28 cellular contexts compared by ENCODE assay signal in genomic region chr3:146221276-146221675, GRCh38. TPM values are rescaled to one million over a fixed set of nuclear protein-coding genes. Genes with fewer than 3 reads are reported as not detected.
DNase-seq lines count a peak whose midpoint lies in the region; ATAC-seq, FAIRE-seq and TF ChIP-seq lines count a peak whose summit lies in the region.
"Had no signal": no experiment of that assay in that cellular context is flagged by ENCODE, and none has a peak within 500 bp of the region (broad histone marks: within the 10 kb centered on the region; RNA-seq: fewer than 3 reads in every experiment).

No MANE protein-coding gene starts in this region.

- TF ChIP-seq CTCF in Panc1 (IDR thresholded peaks at IDR 0.05), result no peak
- no peak for TF ChIP-seq CTCF in endothelial cell of umbilical vein (IDR thresholded peaks at IDR 0.05; ENCODE audit: extremely low read depth in 1 of 2, insufficient read depth in 1 of 2, low read depth in 1 of 2, low read length in 2 of 2)
- no peak for TF ChIP-seq CTCF in liver (IDR thresholded peaks at IDR 0.05; ENCODE audit: low read depth, low read length, missing input control)

- CTCF ChIA-PET in Panc1 (lab: Charles Lee) (no interaction called here), endothelial cell of umbilical vein (lab: Charles Lee) (interaction anchor here (1.5 to 3.9 kb wide), 6 partner anchors 27 to 445 kb away, joined by 4 to 79 read pairs (median 8); no protein-coding TSS in a partner anchor)

- H3K9me1 ChIP-seq in endothelial cell of umbilical vein (replicated peaks; ENCODE audit: control insufficient read depth, extremely low read depth, insufficient read depth, low read length), result no peaks in the 10 kb centered on the region

- ATAC-seq in Panc1 (no peak), sciatic nerve (no peak)
- ATAC-seq: gastrocnemius medialis; naive thymus-derived CD4-positive, alpha-beta T cell; T-helper 17 cell had no signal

- DNase-seq in Panc1 (ENCODE audit: low read depth, low spot score) (no peak), endothelial cell of umbilical vein (ENCODE audit: low read depth, low spot score) (peak; percentile 57), MV-4-11 (lab: John Stamatoyannopoulos, UW) (no peak), sciatic nerve (ENCODE audit: low spot score) (no peak), NCI-H2081 treated with DMSO at 0.1 percent for 48 hours (lab: John Stamatoyannopoulos, UW) (no peak), anterior cingulate cortex (lab: John Stamatoyannopoulos, UW) (no peak)
- DNase-seq: activated CD4-positive, alpha-beta T cell treated with anti-CD3 and anti-CD28 coated beads, Interleukin-2, amount 10 ng/mL, durations not matched to agents 24 days and 14 days; activated naive CD8-positive, alpha-beta T cell treated with anti-CD3 and anti-CD28 coated beads for 36 hours; brain microvascular endothelial cell; cortex of kidney; gastrocnemius medialis; H7; left cardiac atrium; mesendoderm; MM.1S; naive thymus-derived CD4-positive, alpha-beta T cell; NCI-H146; NCI-H2171 treated with DMSO at 0.1 percent for 48 hours; NCI-H524 treated with DMSO at 0.1 percent for 48 hours; RPMI8226; stomach; T-helper 17 cell had no signal

- H3K4me1 ChIP-seq in ACC112 (ENCODE audit: control insufficient read depth, insufficient read depth, low read length, unreplicated experiment) (peaks cover 38% of the 10 kb centered on the region), Panc1 (ENCODE audit: control insufficient read depth, insufficient read depth, low read length) (peaks cover 8% of the 10 kb centered on the region; the same call in 1 of the 2 replicates), endothelial cell of umbilical vein (ENCODE audit: control insufficient read depth, extremely low read depth, insufficient read depth, low read length) (peaks cover 51% of the 10 kb centered on the region), liver (ENCODE audit: control insufficient read depth in 4 of 4, insufficient read depth in 4 of 4, low read length in 3 of 4) (peaks cover 3 to 24% (median 6%) of the 10 kb centered on the region in 4 donors)

- H4K20me1 ChIP-seq in endothelial cell of umbilical vein (replicated peaks; ENCODE audit: control insufficient read depth, extremely low read depth, insufficient read depth, low read length), result no peaks in the 10 kb centered on the region

- FAIRE-seq in endothelial cell of umbilical vein (lab: Jason Lieb, UNC), result no peak

- H3K9me3 ChIP-seq in Panc1 (ENCODE audit: control insufficient read depth, insufficient read depth, low read depth, low read length), result no peaks in the 10 kb centered on the region
- no peaks in the 10 kb centered on the region for H3K9me3 ChIP-seq in endothelial cell of umbilical vein (replicated peaks; ENCODE audit: control insufficient read depth, insufficient read depth, low read length)
- no peaks in the 10 kb centered on the region for H3K9me3 ChIP-seq in liver (ENCODE audit: control insufficient read depth in 4 of 4, low read length in 3 of 4)
- H3K9me3 ChIP-seq: gastrocnemius medialis, stomach had no signal

- intact Hi-C loops in Panc1 (cut with micrococcal nuclease; ENCODE audit: unreplicated experiment), result no loop called here
- intact Hi-C loops in endothelial cell of umbilical vein (cut with micrococcal nuclease), result loop anchor here (1.0 kb wide), 1 partner anchor 25 kb away; no protein-coding TSS in a partner anchor
- intact Hi-C loops in sciatic nerve (cut with DNase I), result no loop called here

- POLR2A ChIA-PET in Panc1 (lab: Charles Lee), result no interaction called here
- POLR2A ChIA-PET in endothelial cell of umbilical vein (lab: Charles Lee), result no interaction called here

- H3K36me3 ChIP-seq in ACC112 (ENCODE audit: insufficient read depth, low read length), result no peaks in the 10 kb centered on the region
- no peaks in the 10 kb centered on the region for H3K36me3 ChIP-seq in Panc1 (ENCODE audit: control insufficient read depth, insufficient read depth, low read length)
- peaks cover 0 to 7% of the 10 kb centered on the region in 2 experiments for H3K36me3 ChIP-seq in endothelial cell of umbilical vein (ENCODE audit: control insufficient read depth in 2 of 2, extremely low read depth in 1 of 2, insufficient read depth in 2 of 2, low read length in 2 of 2)
- H3K36me3 ChIP-seq in liver (ENCODE audit: control insufficient read depth in 4 of 4, insufficient read depth in 3 of 4, low read depth in 1 of 4, low read length in 3 of 4), result peaks cover 0 to 4% (median 2%) of the 10 kb centered on the region in 4 donors
- H3K36me3 ChIP-seq: gastrocnemius medialis had no signal

- no peak for TF ChIP-seq RAD21 in liver (IDR thresholded peaks at IDR 0.05)

- H3K4me3 ChIP-seq in ACC112 (ENCODE audit: low read depth, low read length) (no peak overlapping the region), Panc1 (ENCODE audit: low read depth in 2 of 2, low read length in 2 of 2) (no peak overlapping the region), endothelial cell of umbilical vein (replicated peaks in 1 of 3; ENCODE audit: insufficient read depth in 1 of 3, low read depth in 1 of 3, low read length in 3 of 3) (no peak overlapping the region), liver (ENCODE audit: low read depth in 1 of 3, low read length in 3 of 3) (peak overlapping the region in 1 of 3 donors; percentile 29)
- H3K4me3 ChIP-seq: gastrocnemius medialis, SK-N-MC, stomach had no signal

- peak overlapping the region; percentile 21 for H2AFZ ChIP-seq in ACC112 (ENCODE audit: low read length, unreplicated experiment)
- H2AFZ ChIP-seq in endothelial cell of umbilical vein (ENCODE audit: low read depth, low read length), result no peak overlapping the region

- peak overlapping the region; percentile 12 for H3K4me2 ChIP-seq in endothelial cell of umbilical vein (ENCODE audit: insufficient read depth, low read length)

- in situ Hi-C loops in Panc1 (cut with HindIII; ENCODE audit: low pct_unique_long_range_greater_than_20kb, low sequenced_read_pairs), result no loop called here

- no peak overlapping the region for H3K9ac ChIP-seq in endothelial cell of umbilical vein (replicated peaks; ENCODE audit: extremely low read depth, insufficient read depth, low read length)
- H3K9ac ChIP-seq in liver (ENCODE audit: low read depth in 1 of 2, low read length in 2 of 2), result no peak overlapping the region

- dilution Hi-C loops in endothelial cell of umbilical vein (cut with MboI; ENCODE audit: extremely low pct_ligation_motif_present, low sequenced_read_pairs), result no loop called here

- no peaks in the 10 kb centered on the region for H3K79me2 ChIP-seq in ACC112 (ENCODE audit: control insufficient read depth, insufficient read depth, low read length, unreplicated experiment)
- no peaks in the 10 kb centered on the region for H3K79me2 ChIP-seq in endothelial cell of umbilical vein (ENCODE audit: control insufficient read depth, insufficient read depth, low read length)

- no peak for TF ChIP-seq POLR2A in endothelial cell of umbilical vein (IDR thresholded peaks at IDR 0.05; ENCODE audit: low read depth, low read length)

- H3K27ac ChIP-seq in ACC112 (ENCODE audit: low read depth, low read length) (no peak overlapping the region), Panc1 (ENCODE audit: low read length) (peak overlapping the region; percentile 35; the same call in 1 of the 2 replicates), endothelial cell of umbilical vein (ENCODE audit: insufficient read depth, low read depth, low read length) (peak overlapping the region; percentile 67), liver (ENCODE audit: low read depth in 1 of 2, low read length in 2 of 2) (peak overlapping the region; percentile 58 to 59)
- H3K27ac ChIP-seq: C4-2B, gastrocnemius medialis, SK-N-MC, VCaP had no signal

- BruUV-seq in Panc1 (replicated peaks; lab: Mats Ljungman, UMichigan) (no TSS peak), endothelial cell of umbilical vein (replicated peaks; lab: Mats Ljungman, UMichigan) (no TSS peak)

- no peaks in the 10 kb centered on the region for H3K27me3 ChIP-seq in ACC112 (ENCODE audit: insufficient read depth, low read length)
- H3K27me3 ChIP-seq in Panc1 (ENCODE audit: control insufficient read depth, insufficient read depth, low read length), result no peaks in the 10 kb centered on the region
- no peaks in the 10 kb centered on the region for H3K27me3 ChIP-seq in endothelial cell of umbilical vein (ENCODE audit: control insufficient read depth in 2 of 2, insufficient read depth in 2 of 2, low read length in 2 of 2)
- H3K27me3 ChIP-seq in liver (ENCODE audit: control insufficient read depth in 4 of 4, insufficient read depth in 4 of 4, low read length in 3 of 4), result no peaks in the 10 kb centered on the region
- H3K27me3 ChIP-seq: brain microvascular endothelial cell, gastrocnemius medialis, stomach had no signal

TF ChIP-seq in endothelial cell of umbilical vein, 7 proteins besides CTCF, POLR2A, EP300 and RAD21 (continues in another document):
- TF ChIP-seq MYC (IDR thresholded peaks at IDR 0.05; ENCODE audit: low read depth, low read length) (no peak), FOS (IDR thresholded peaks at IDR 0.05; ENCODE audit: borderline replicate concordance, insufficient read depth, low read length) (peak; percentile 23), MAX (IDR thresholded peaks at IDR 0.05; ENCODE audit: insufficient read depth, insufficient read length) (no peak)

TF ChIP-seq in liver, 16 proteins besides CTCF, POLR2A, EP300 and RAD21 (continues in another document):
- TF ChIP-seq NR2F2 (IDR thresholded peaks at IDR 0.05) (no peak), MAX (IDR thresholded peaks at IDR 0.05) (no peak), SP1 (IDR thresholded peaks at IDR 0.05) (no peak), TAF1 (conservative IDR thresholded peaks at IDR 0.05) (no peak), JUND (IDR thresholded peaks at IDR 0.05) (no peak), HNF4A (conservative IDR thresholded peaks at IDR 0.05) (no peak)

RNA-seq across cellular contexts. Expression of gene PLSCR4, which starts 29.6 kb away (rescaled TPM):
- total RNA-seq in Panc1 (2021; ENCODE audit: unreplicated experiment) (3.5 TPM), endothelial cell of umbilical vein (81.5 and 91.8 TPM in 2 replicates), liver (10 to 100 TPM; 46.1 to 56.4 TPM), sciatic nerve (242 TPM)
- 4.0 TPM for polyA plus RNA-seq in Panc1 (2012; ENCODE audit: insufficient read length)
- polyA plus RNA-seq in endothelial cell of umbilical vein (91.7 and 105 TPM in 2 replicates), liver (10 to 100 TPM; 19.5 to 23.8 TPM)
- polyA plus RNA-seq in endothelial cell of umbilical vein (2011; cell fraction: cytosol; rRNA removed), result 55.7 and 69.9 TPM in 2 replicates
- 149 and 153 TPM in 2 replicates for polyA plus RNA-seq in endothelial cell of umbilical vein (2011; cell fraction: nucleus; rRNA removed)
- polyA plus RNA-seq in endothelial cell of umbilical vein (2012), result 56.7 and 72.9 TPM in 2 replicates
- polyA minus RNA-seq in endothelial cell of umbilical vein, result 157 and 172 TPM in 2 replicates
- 3.5 TPM for polyA minus RNA-seq in endothelial cell of umbilical vein (2011; cell fraction: cytosol; rRNA and poly(A)+ RNA removed)
- polyA minus RNA-seq in endothelial cell of umbilical vein (2011; cell fraction: nucleus; rRNA and poly(A)+ RNA removed), result 282 and 350 TPM in 2 replicates
- total RNA-seq: activated CD4-positive, alpha-beta T cell treated with anti-CD3 and anti-CD28 coated beads, Interleukin-2, amount 10 ng/mL, durations not matched to agents 24 days and 14 days; activated naive CD8-positive, alpha-beta T cell treated with anti-CD3 and anti-CD28 coated beads for 36 hours; activated T-helper 1 cell treated with anti-CD3 and anti-CD28 coated beads, Interleukin-12 subunit alpha, Interleukin-12 subunit beta, Interleukin-2, Interleukin-4 antibody, amounts not matched to agents 30 ng/mL and 10 ng/mL and 1 ng/mL, durations not matched to agents 14 hours and 24 hours and 36 hours had no signal
- polyA plus RNA-seq: naive thymus-derived CD4-positive, alpha-beta T cell had no signal

Comparison
In these comparisons a context has a peak if more than half of its experiments do, and no peak if none do; other contexts are left out.
1. RNA of gene PLSCR4, which starts 29.6 kb away (total RNA-seq): 242 TPM in sciatic nerve (single experiment), 81.5 to 91.8 TPM in endothelial cell of umbilical vein and 46.1 to 56.4 TPM in liver; 3.5 TPM in Panc1 (single experiment); every median in the first group is over 10 times any median in the second.